25 cellular contexts compared by ENCODE assay signal in the genomic region with DNA sequence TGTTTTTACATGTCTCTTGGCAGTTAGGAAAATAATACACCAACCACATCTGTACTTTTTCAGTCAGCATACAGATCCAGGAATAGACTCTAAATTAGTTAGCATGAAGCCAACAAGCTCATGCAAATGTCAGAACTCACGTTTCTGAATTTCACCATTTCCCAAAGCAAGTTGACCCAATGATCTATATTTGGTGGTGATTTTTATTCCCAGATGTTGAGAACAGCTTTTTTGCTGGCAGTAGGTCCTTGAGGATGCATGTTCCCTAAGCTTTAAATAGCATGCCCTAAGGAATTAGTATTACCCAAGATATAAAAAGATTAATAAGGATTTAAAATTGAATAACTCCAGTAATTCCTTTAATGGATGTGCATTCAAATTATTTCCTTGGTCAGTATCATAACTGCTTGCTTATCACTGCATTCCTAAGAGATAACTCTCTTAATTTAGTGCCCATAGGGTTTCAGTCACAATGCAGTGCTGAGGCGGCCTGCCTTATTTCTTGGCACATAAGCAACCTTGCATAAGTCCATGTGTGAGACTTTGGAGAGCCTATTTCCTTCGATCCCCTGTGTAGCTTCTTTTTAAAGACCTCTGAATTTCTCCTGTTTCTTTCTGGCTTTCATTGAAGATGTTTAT.
DNase-seq lines count a peak whose midpoint lies in the region; ATAC-seq and TF ChIP-seq lines count a peak whose summit lies in the region.
"Had no signal": no experiment of that assay in that cellular context is flagged by ENCODE, and none has a peak within 500 bp of the region (broad histone marks: within the 10 kb centered on the region; RNA-seq: fewer than 3 reads in every experiment).

No MANE protein-coding gene starts in this region.

- H3K4me2 ChIP-seq in smooth muscle cell (peak overlapping the region; percentile 45), hepatocyte (no peak overlapping the region)

- no peaks in the 10 kb centered on the region for H3K36me3 Mint-ChIP-seq in activated CD4-positive, alpha-beta T cell treated with anti-CD3 and anti-CD28 coated beads, Interleukin-2, amount 10 ng/mL, durations not matched to agents 24 days and 14 days (ENCODE audit: low read depth)
- H3K36me3 Mint-ChIP-seq: activated naive CD4-positive, alpha-beta T cell treated with anti-CD3 and anti-CD28 coated beads, Interleukin-2, amount 50 U/mL, for 72 hours; IgD-negative memory B cell had no signal

- H3K4me3 Mint-ChIP-seq in activated CD4-positive, alpha-beta T cell treated with anti-CD3 and anti-CD28 coated beads, Interleukin-2, amount 10 ng/mL, durations not matched to agents 24 days and 14 days, result no peak overlapping the region
- H3K4me3 Mint-ChIP-seq: activated CD8-positive, alpha-beta T cell treated with anti-CD3 and anti-CD28 coated beads, Interleukin-2, amount 10 ng/mL, durations not matched to agents 7 days and 5 days; IgD-negative memory B cell; nephron; stimulated activated naive CD8-positive, alpha-beta T cell treated with anti-CD3 and anti-CD28 coated beads, Interleukin-15, Interleukin-2, amounts not matched to agents 100 ng/mL and 50 ng/mL, for 24 hours had no signal

- H3K4me3 ChIP-seq in cardiac fibroblast (replicated peaks in 1 of 2; ENCODE audit: low read depth in 2 of 2, low read length in 2 of 2) (no peak overlapping the region), heart right ventricle (no peak overlapping the region), smooth muscle cell (no peak overlapping the region), hepatocyte (no peak overlapping the region)
- H3K4me3 ChIP-seq: gastrocnemius medialis, MG63, prostate gland, spleen, transverse colon had no signal

- H4K20me1 ChIP-seq in smooth muscle cell (ENCODE audit: low read depth), result no peaks in the 10 kb centered on the region
- no peaks in the 10 kb centered on the region for H4K20me1 ChIP-seq in hepatocyte (ENCODE audit: insufficient read depth, poor library complexity, severe bottlenecking)

- DNase-seq in GM04504 (ENCODE audit: low read depth) (peak; percentile 32), cardiac fibroblast (ENCODE audit: low read depth in 2 of 2) (peak; percentile 29 to 80), heart right ventricle (no peak), smooth muscle cell (lab: John Stamatoyannopoulos, UW; ENCODE audit: unreplicated experiment) (no peak), hepatocyte (ENCODE audit: low spot score) (no peak)
- DNase-seq in activated CD4-positive, alpha-beta T cell treated with anti-CD3 and anti-CD28 coated beads, Interleukin-2, amount 10 ng/mL, durations not matched to agents 24 days and 14 days, result no peak
- DNase-seq: activated CD8-positive, alpha-beta T cell treated with anti-CD3 and anti-CD28 coated beads, Interleukin-2, amount 10 ng/mL, durations not matched to agents 7 days and 5 days; cortex of kidney; DMS79 treated with DMSO at 0.1 percent for 48 hours; gastrocnemius medialis; MG63; NCI-H1436; NCI-H2171; NCI-H526 treated with DMSO at 0.1 percent for 48 hours; spleen; stimulated activated CD4-positive, alpha-beta T cell treated with anti-CD3 and anti-CD28 coated beads, Interleukin-4, amount 100 ng/mL, for 24 hours; transverse colon had no signal

- TF ChIP-seq CTCF in cardiac fibroblast (IDR thresholded peaks at IDR 0.05; ENCODE audit: low read depth, low read length), result no peak
- no peak for TF ChIP-seq CTCF in heart right ventricle (IDR thresholded peaks at IDR 0.05)
- no peak for TF ChIP-seq CTCF in smooth muscle cell (IDR thresholded peaks at IDR 0.05; ENCODE audit: borderline replicate concordance, insufficient read depth, poor library complexity, severe bottlenecking)
- no peak for TF ChIP-seq CTCF in hepatocyte (IDR thresholded peaks at IDR 0.05; ENCODE audit: poor library complexity)

- peak overlapping the region; percentile 45 for H2AFZ ChIP-seq in smooth muscle cell (ENCODE audit: low read depth)
- H2AFZ ChIP-seq in hepatocyte, result no peak overlapping the region

- H3K79me2 ChIP-seq in smooth muscle cell (ENCODE audit: low read depth) (no peaks in the 10 kb centered on the region), hepatocyte (no peaks in the 10 kb centered on the region)

- ATAC-seq in heart right ventricle, result peak; percentile 41 to 83 (median 73)
- ATAC-seq in HG03521 (IDR thresholded peaks at IDR 0.05; ENCODE audit: unreplicated experiment), result no peak
- ATAC-seq: activated CD4-positive, CD25-positive, alpha-beta regulatory T cell treated with anti-CD3 and anti-CD28 coated beads, Interleukin-2, amount 50 U/mL, for 24 hours; activated CD8-positive, alpha-beta T cell treated with anti-CD3 and anti-CD28 coated beads, Interleukin-2, amount 10 ng/mL, durations not matched to agents 7 days and 5 days; activated naive CD4-positive, alpha-beta T cell treated with anti-CD3 and anti-CD28 coated beads, Interleukin-2, amount 50 U/mL, for 72 hours had no signal

- H3K4me1 ChIP-seq in heart right ventricle (peaks cover 0 to 13% (median 4%) of the 10 kb centered on the region in 9 donors), smooth muscle cell (ENCODE audit: low read depth) (no peaks in the 10 kb centered on the region), hepatocyte (ENCODE audit: insufficient read depth) (no peaks in the 10 kb centered on the region)
- H3K4me1 ChIP-seq: gastrocnemius medialis, prostate gland, spleen, transverse colon had no signal

- intact Hi-C loops in heart right ventricle (cut with DNase I), result no loop called here
- intact Hi-C loops in activated CD4-positive, alpha-beta T cell treated with anti-CD3 and anti-CD28 coated beads, Interleukin-2, amount 10 ng/mL, durations not matched to agents 24 days and 14 days (cut with micrococcal nuclease), result no loop called here

- no peaks in the 10 kb centered on the region for H3K27me3 ChIP-seq in heart right ventricle
- no peaks in the 10 kb centered on the region for H3K27me3 ChIP-seq in smooth muscle cell (ENCODE audit: low read depth)
- no peaks in the 10 kb centered on the region for H3K27me3 ChIP-seq in hepatocyte
- H3K27me3 ChIP-seq: gastrocnemius medialis, MG63, spleen, transverse colon had no signal

- H3K4me1 Mint-ChIP-seq in activated CD4-positive, alpha-beta T cell treated with anti-CD3 and anti-CD28 coated beads, Interleukin-2, amount 10 ng/mL, durations not matched to agents 24 days and 14 days, result no peaks in the 10 kb centered on the region
- H3K4me1 Mint-ChIP-seq: IgD-negative memory B cell, nephron had no signal

- no peaks in the 10 kb centered on the region for H3F3A ChIP-seq in smooth muscle cell (ENCODE audit: low read depth)

- H3K27ac ChIP-seq in heart right ventricle, result peak overlapping the region in 2 of 10 donors; percentile 11 to 33
- no peak overlapping the region for H3K27ac ChIP-seq in smooth muscle cell (ENCODE audit: low read depth)
- H3K27ac ChIP-seq in hepatocyte, result no peak overlapping the region
- H3K27ac ChIP-seq: gastrocnemius medialis, HL-60, prostate gland, spleen, transverse colon had no signal

- H3K9me3 Mint-ChIP-seq in activated CD4-positive, alpha-beta T cell treated with anti-CD3 and anti-CD28 coated beads, Interleukin-2, amount 10 ng/mL, durations not matched to agents 24 days and 14 days, result peaks cover 3% of the 10 kb centered on the region
- H3K9me3 Mint-ChIP-seq: nephron had no signal

- 33 to 38% methylated on average over 3 of the region's 3 CpGs for WGBS in heart right ventricle, 2 donors
- WGBS in smooth muscle cell (ENCODE audit: low lambda C conversion rate), result 72% methylated on average over 3 of the region's 3 CpGs
- 71% methylated on average over 3 of the region's 3 CpGs for WGBS in hepatocyte (ENCODE audit: low lambda C conversion rate, missing lambda C conversion rate)

- no peaks in the 10 kb centered on the region for H3K9me2 ChIP-seq in hepatocyte (replicated peaks; ENCODE audit: insufficient read depth)

- no peaks in the 10 kb centered on the region for H3K27me3 Mint-ChIP-seq in activated CD4-positive, alpha-beta T cell treated with anti-CD3 and anti-CD28 coated beads, Interleukin-2, amount 10 ng/mL, durations not matched to agents 24 days and 14 days
- H3K27me3 Mint-ChIP-seq: IgD-negative memory B cell; stimulated activated naive CD8-positive, alpha-beta T cell treated with anti-CD3 and anti-CD28 coated beads, Interleukin-15, Interleukin-2, amounts not matched to agents 100 ng/mL and 50 ng/mL, for 24 hours had no signal

- H3K36me3 ChIP-seq in heart right ventricle, result no peaks in the 10 kb centered on the region
- H3K36me3 ChIP-seq in smooth muscle cell (ENCODE audit: low read depth), result no peaks in the 10 kb centered on the region
- no peaks in the 10 kb centered on the region for H3K36me3 ChIP-seq in hepatocyte (replicated peaks; ENCODE audit: insufficient read depth, low read depth)
- H3K36me3 ChIP-seq: gastrocnemius medialis, MG63, prostate gland, spleen, transverse colon had no signal

- H3K9me3 ChIP-seq in heart right ventricle (no peaks in the 10 kb centered on the region), smooth muscle cell (replicated peaks; ENCODE audit: low read depth) (no peaks in the 10 kb centered on the region), hepatocyte (ENCODE audit: low read depth) (no peaks in the 10 kb centered on the region)
- H3K9me3 ChIP-seq: gastrocnemius medialis, MG63, prostate gland, spleen, transverse colon had no signal

- no peak overlapping the region for H3K9ac ChIP-seq in smooth muscle cell (ENCODE audit: low read depth)

- H3K27ac Mint-ChIP-seq in activated CD4-positive, alpha-beta T cell treated with anti-CD3 and anti-CD28 coated beads, Interleukin-2, amount 10 ng/mL, durations not matched to agents 24 days and 14 days, result no peak overlapping the region
- H3K27ac Mint-ChIP-seq: activated CD8-positive, alpha-beta T cell treated with anti-CD3 and anti-CD28 coated beads, Interleukin-2, amount 10 ng/mL, durations not matched to agents 7 days and 5 days; activated naive CD4-positive, alpha-beta T cell treated with anti-CD3 and anti-CD28 coated beads, Interleukin-2, amount 50 U/mL, for 72 hours; IgD-negative memory B cell; stimulated activated naive CD8-positive, alpha-beta T cell treated with anti-CD3 and anti-CD28 coated beads, Interleukin-15, Interleukin-2, amounts not matched to agents 100 ng/mL and 50 ng/mL, for 24 hours had no signal

Comparison
In these comparisons a context has a peak if more than half of its experiments do, and no peak if none do; other contexts are left out.
1. DNase-seq: peak in GM04504 (single experiment) and cardiac fibroblast (2 of 2); none in heart right ventricle (0 of 2), smooth muscle cell (single experiment), activated CD4-positive, alpha-beta T cell treated with anti-CD3 and anti-CD28 coated beads, Interleukin-2, amount 10 ng/mL, durations not matched to agents 24 days and 14 days (single experiment) and hepatocyte (single experiment).